ENCODE assay signal across 15 cellular contexts in the genomic region with DNA sequence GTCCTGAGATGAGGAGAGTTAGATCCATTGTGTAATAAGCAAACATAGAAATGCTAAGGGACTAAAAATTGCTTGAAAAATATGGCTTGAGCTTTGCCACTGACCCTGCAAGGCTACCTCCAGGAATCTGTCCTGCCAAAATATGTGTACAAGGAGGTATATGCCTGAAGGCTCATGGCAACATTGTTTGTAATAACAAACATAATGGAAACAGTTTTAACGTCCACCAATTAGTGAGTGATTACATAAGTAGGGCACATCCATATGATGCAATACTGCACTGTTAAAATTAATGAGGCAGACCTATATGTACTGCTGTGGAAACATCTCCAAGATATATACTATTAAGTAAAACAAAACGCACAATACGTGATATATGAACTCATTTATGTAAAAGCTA. TPM values are rescaled to one million over a fixed set of nuclear protein-coding genes. Genes with fewer than 3 reads are reported as not detected.
A peak's percentile ranks its signal among the peaks of the same experiment; 100 is the strongest.
DNase-seq lines count a peak whose midpoint lies in the region; ATAC-seq and TF ChIP-seq lines count a peak whose summit lies in the region.
"Had no signal": no experiment of that assay in that cellular context is flagged by ENCODE, and none has a peak within 500 bp of the region (broad histone marks: within the 10 kb centered on the region; RNA-seq: fewer than 3 reads in every experiment).

No MANE protein-coding gene starts in this region.

- no peak overlapping the region for H3K4me3 ChIP-seq in LNCaP clone FGC (ENCODE audit: low read depth, low read length)
- H3K4me3 ChIP-seq: BLaER1 treated with 17β-estradiol and CSF1 and Interleukin-3, amounts not matched to agents 10 nM and 100 nM; GM23338 had no signal

- no peaks in the 10 kb centered on the region for H3K9me3 Mint-ChIP-seq in WTC11
- H3K9me3 Mint-ChIP-seq: GM23338 had no signal

- POLR2A ChIA-PET in WTC11 (lab: Charles Lee): no interaction called here

- peaks cover 15% of the 10 kb centered on the region for H3K4me1 Mint-ChIP-seq in WTC11
- H3K4me1 Mint-ChIP-seq: CD4-positive, CD25-positive, alpha-beta regulatory T cell had no signal

- H3K27ac Mint-ChIP-seq in WTC11: no peak overlapping the region
- H3K27ac Mint-ChIP-seq: CD4-positive, CD25-positive, alpha-beta regulatory T cell; GM23338 had no signal

- no peaks in the 10 kb centered on the region for H3K27me3 Mint-ChIP-seq in WTC11 (ENCODE audit: low read depth)

- H3K27ac ChIP-seq in 22Rv1: 0 out of 2 replicates have a peak overlapping the region, but pooled peaks have one; percentile 1
- H3K27ac ChIP-seq: BLaER1 treated with 17β-estradiol and CSF1 and Interleukin-3, amounts not matched to agents 10 nM and 100 nM had no signal

- DNase-seq in LNCaP clone FGC (ENCODE audit: low read depth) (peak; percentile 39), NCI-H69 (lab: John Stamatoyannopoulos, UW) (peak; percentile 62), WTC11 (ENCODE audit: low spot score) (no peak), T-helper 1 cell (no peak), HT-29 (ENCODE audit: low spot score) (no peak), NCI-H345 treated with DMSO at 0.1 percent for 48 hours (lab: John Stamatoyannopoulos, UW; ENCODE audit: unreplicated experiment) (no peak)
- DNase-seq: ACHN; CD4-positive, CD25-positive, alpha-beta regulatory T cell; DMS53; GF-D8; H7 had no signal

- TF ChIP-seq CTCF in 22Rv1 (IDR thresholded peaks at IDR 0.05) (no peak), LNCaP clone FGC (IDR thresholded peaks at IDR 0.05; ENCODE audit: control insufficient read depth, extremely low read depth, insufficient read depth) (no peak), WTC11 (IDR thresholded peaks at IDR 0.05) (no peak)

- H3K36me3 Mint-ChIP-seq in WTC11: no peaks in the 10 kb centered on the region
- H3K36me3 Mint-ChIP-seq: CD4-positive, CD25-positive, alpha-beta regulatory T cell had no signal

- no peak for ATAC-seq in WTC11
- no peak for ATAC-seq in GM18868 (IDR thresholded peaks at IDR 0.05; ENCODE audit: unreplicated experiment)

- no peak overlapping the region for H3K4me3 Mint-ChIP-seq in WTC11
- H3K4me3 Mint-ChIP-seq: CD4-positive, CD25-positive, alpha-beta regulatory T cell; GM23338 had no signal

- CTCF ChIA-PET in WTC11 (lab: Charles Lee): interaction anchor here (1.7 kb wide), 1 partner anchor 10 kb away, joined by 5 read pairs; no protein-coding TSS in a partner anchor

TF ChIP-seq in WTC11, 78 proteins besides CTCF, POLR2A, EP300 and RAD21:
- TF ChIP-seq, protein P1, sequence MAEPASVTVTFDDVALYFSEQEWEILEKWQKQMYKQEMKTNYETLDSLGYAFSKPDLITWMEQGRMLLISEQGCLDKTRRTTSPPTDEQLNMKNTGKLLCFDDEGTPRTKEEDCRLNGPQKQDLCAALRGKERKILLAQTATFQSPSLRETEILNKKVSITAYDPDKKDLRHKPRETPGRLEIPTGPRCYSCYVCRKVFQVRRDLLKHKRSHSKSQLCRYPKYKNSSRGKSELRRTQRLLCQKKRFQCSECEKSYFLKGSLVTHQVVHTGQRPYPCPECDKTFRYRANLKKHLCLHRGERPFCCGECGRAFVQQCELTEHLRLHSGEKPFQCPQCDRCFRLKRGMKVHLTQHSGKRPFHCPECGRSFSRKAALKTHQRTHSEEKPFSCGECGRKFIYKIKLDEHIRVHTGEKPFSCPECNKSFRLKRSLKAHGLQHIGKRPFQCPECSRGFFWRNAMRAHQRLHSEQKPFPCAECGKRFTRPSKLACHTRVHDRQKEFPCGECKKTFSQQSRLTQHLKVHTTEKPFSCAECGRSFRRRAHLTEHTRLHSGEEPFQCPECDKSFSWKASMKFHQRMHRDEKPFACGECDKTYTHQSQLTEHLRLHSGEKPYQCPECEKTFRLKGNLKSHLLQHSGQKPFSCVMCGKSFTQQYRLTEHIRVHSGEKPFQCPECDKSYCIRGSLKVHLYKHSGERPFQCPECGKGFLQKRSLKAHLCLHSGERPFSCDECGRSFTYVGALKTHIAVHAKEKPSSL (CRISPR knock-in tag; conservative IDR thresholded peaks at IDR 0.05): no peak
- TF ChIP-seq GABPB1 (CRISPR knock-in tag; IDR thresholded peaks at IDR 0.05) (0 out of 2 replicates have a peak, but pooled peaks have one; percentile 37), FOXJ3 (CRISPR knock-in tag; IDR thresholded peaks at IDR 0.05; ENCODE audit: borderline replicate concordance) (no peak), GTF2I (CRISPR knock-in tag; conservative IDR thresholded peaks at IDR 0.05) (no peak)
- TF ChIP-seq, protein P2, sequence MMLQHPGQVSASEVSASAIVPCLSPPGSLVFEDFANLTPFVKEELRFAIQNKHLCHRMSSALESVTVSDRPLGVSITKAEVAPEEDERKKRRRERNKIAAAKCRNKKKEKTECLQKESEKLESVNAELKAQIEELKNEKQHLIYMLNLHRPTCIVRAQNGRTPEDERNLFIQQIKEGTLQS (CRISPR knock-in tag; conservative IDR thresholded peaks at IDR 0.05): no peak
- TF ChIP-seq, protein P3, sequence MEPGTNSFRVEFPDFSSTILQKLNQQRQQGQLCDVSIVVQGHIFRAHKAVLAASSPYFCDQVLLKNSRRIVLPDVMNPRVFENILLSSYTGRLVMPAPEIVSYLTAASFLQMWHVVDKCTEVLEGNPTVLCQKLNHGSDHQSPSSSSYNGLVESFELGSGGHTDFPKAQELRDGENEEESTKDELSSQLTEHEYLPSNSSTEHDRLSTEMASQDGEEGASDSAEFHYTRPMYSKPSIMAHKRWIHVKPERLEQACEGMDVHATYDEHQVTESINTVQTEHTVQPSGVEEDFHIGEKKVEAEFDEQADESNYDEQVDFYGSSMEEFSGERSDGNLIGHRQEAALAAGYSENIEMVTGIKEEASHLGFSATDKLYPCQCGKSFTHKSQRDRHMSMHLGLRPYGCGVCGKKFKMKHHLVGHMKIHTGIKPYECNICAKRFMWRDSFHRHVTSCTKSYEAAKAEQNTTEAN (CRISPR knock-in tag; IDR thresholded peaks at IDR 0.05): no peak

RNA-seq across cellular contexts. Expression of a gene that starts 13.1 kb away (rescaled TPM):
- 52.9 to 56.8 TPM (median 54.8 TPM) in 3 replicates for total RNA-seq in WTC11 (2021)
- total RNA-seq in HT-29 (2014; rRNA removed; shearing (Covaris generic)): 34.7 and 38.5 TPM in 2 replicates

Comparison
In these comparisons a context has a peak if more than half of its experiments do, and no peak if none do; other contexts are left out.
1. DNase-seq: peak in LNCaP clone FGC (single experiment) and NCI-H69 (single experiment); none in WTC11 (single experiment), T-helper 1 cell (0 of 5), HT-29 (single experiment) and NCI-H345 treated with DMSO at 0.1 percent for 48 hours (single experiment).